ENCODE assay signal across 2 cellular contexts in genomic region chr7:23276947-23277346, GRCh38.
TF ChIP-seq lines count a peak whose summit lies in the region.

No MANE protein-coding gene starts in this region.

TF ChIP-seq in HepG2, 621 proteins besides CTCF, POLR2A, EP300 and RAD21:
- peak; percentile 80; the same call in 1 of the 2 replicates for TF ChIP-seq KDM1A (CRISPR knock-in tag; IDR thresholded peaks at IDR 0.05)
- peak; percentile 95 for TF ChIP-seq ZMYM3 (CRISPR knock-in tag; IDR thresholded peaks at IDR 0.05)
- no peak for TF ChIP-seq JUNB (CRISPR knock-in tag; IDR thresholded peaks at IDR 0.05; ENCODE audit: borderline replicate concordance)
- TF ChIP-seq ZBTB14 (CRISPR knock-in tag; IDR thresholded peaks at IDR 0.05) = no peak
- TF ChIP-seq AFF4 (CRISPR knock-in tag; IDR thresholded peaks at IDR 0.05) = no peak
- 0 out of 2 replicates have a peak, but pooled peaks have one; percentile 13 for TF ChIP-seq PITX1 (CRISPR knock-in tag; IDR thresholded peaks at IDR 0.05)
- no peak for TF ChIP-seq ZNF34 (CRISPR knock-in tag; IDR thresholded peaks at IDR 0.05; ENCODE audit: borderline replicate concordance)
- peak; percentile 64 for TF ChIP-seq ADNP (CRISPR knock-in tag; IDR thresholded peaks at IDR 0.05)
- no peak for TF ChIP-seq KAT7 (CRISPR knock-in tag; IDR thresholded peaks at IDR 0.05; ENCODE audit: borderline replicate concordance)
- peak; percentile 90 for TF ChIP-seq CHD4 (IDR thresholded peaks at IDR 0.05; ENCODE audit: borderline replicate concordance, low read length)
- no peak for TF ChIP-seq RFX1 (IDR thresholded peaks at IDR 0.05)
- TF ChIP-seq MLXIP (CRISPR knock-in tag; IDR thresholded peaks at IDR 0.05; ENCODE audit: borderline replicate concordance) = no peak
- peak; percentile 98 for TF ChIP-seq ZNF629 (CRISPR knock-in tag; conservative IDR thresholded peaks at IDR 0.05)
- no peak for TF ChIP-seq HNRNPUL1 (IDR thresholded peaks at IDR 0.05; ENCODE audit: low read depth, low read length)
- TF ChIP-seq ONECUT2 (CRISPR knock-in tag; IDR thresholded peaks at IDR 0.05) = 0 out of 2 replicates have a peak, but pooled peaks have one; percentile 11

TF ChIP-seq in GM12878, 131 proteins besides CTCF, POLR2A, EP300 and RAD21:
- TF ChIP-seq SPI1 (IDR thresholded peaks at IDR 0.05; ENCODE audit: borderline replicate concordance, insufficient read depth, low read depth, low read length) = no peak
- TF ChIP-seq ZNF207 (IDR thresholded peaks at IDR 0.05; ENCODE audit: borderline replicate concordance) = no peak
- no peak for TF ChIP-seq CUX1 (IDR thresholded peaks at IDR 0.05; ENCODE audit: insufficient replicate concordance, low read depth, low read length)
- TF ChIP-seq BMI1 (IDR thresholded peaks at IDR 0.05; ENCODE audit: borderline replicate concordance) = no peak
- no peak for TF ChIP-seq CBX3 (IDR thresholded peaks at IDR 0.05; ENCODE audit: borderline replicate concordance, low read depth)
- no peak for TF ChIP-seq MTA3 (IDR thresholded peaks at IDR 0.05; ENCODE audit: borderline replicate concordance, low read length)
- no peak for TF ChIP-seq STAT1 (conservative IDR thresholded peaks at IDR 0.05)
- TF ChIP-seq SMC3 (IDR thresholded peaks at IDR 0.05; ENCODE audit: borderline replicate concordance, low read length) = no peak
- no peak for TF ChIP-seq IKZF1 (conservative IDR thresholded peaks at IDR 0.05)
- no peak for TF ChIP-seq KDM1A (IDR thresholded peaks at IDR 0.05; ENCODE audit: borderline replicate concordance)
- TF ChIP-seq PRDM15 (CRISPR knock-in tag; IDR thresholded peaks at IDR 0.05) = no peak
- no peak for TF ChIP-seq PML (IDR thresholded peaks at IDR 0.05; ENCODE audit: low read length)
- TF ChIP-seq JUND (IDR thresholded peaks at IDR 0.05; ENCODE audit: low read depth, low read length) = no peak
